ENCODE assay signal across 1 cellular context in genomic region chr10:86730227-86730626, GRCh38.
TF ChIP-seq lines count a peak whose summit lies in the region.

No MANE protein-coding gene starts in this region.

TF ChIP-seq in IMR-90, 13 proteins besides CTCF, POLR2A, EP300 and RAD21:
- TF ChIP-seq USF2 (IDR thresholded peaks at IDR 0.05; ENCODE audit: low read depth, low read length), result no peak
- no peak for TF ChIP-seq RCOR1 (IDR thresholded peaks at IDR 0.05; ENCODE audit: insufficient replicate concordance, low read length)
- TF ChIP-seq FOS (IDR thresholded peaks at IDR 0.05; ENCODE audit: low read depth, low read length), result no peak
- no peak for TF ChIP-seq ELK1 (IDR thresholded peaks at IDR 0.05; ENCODE audit: borderline replicate concordance, low read depth, low read length)
- TF ChIP-seq MAFK (IDR thresholded peaks at IDR 0.05; ENCODE audit: low read depth, low read length), result no peak
- no peak for TF ChIP-seq BHLHE40 (IDR thresholded peaks at IDR 0.05; ENCODE audit: low read depth, low read length)
- TF ChIP-seq CEBPB (IDR thresholded peaks at IDR 0.05; ENCODE audit: low read depth, low read length), result no peak
- no peak for TF ChIP-seq SMC3 (IDR thresholded peaks at IDR 0.05; ENCODE audit: low read depth, low read length)
- no peak for TF ChIP-seq NFE2L2 (IDR thresholded peaks at IDR 0.05; ENCODE audit: low read depth, low read length)
